1 cellular context compared by ENCODE assay signal in the genomic region with DNA sequence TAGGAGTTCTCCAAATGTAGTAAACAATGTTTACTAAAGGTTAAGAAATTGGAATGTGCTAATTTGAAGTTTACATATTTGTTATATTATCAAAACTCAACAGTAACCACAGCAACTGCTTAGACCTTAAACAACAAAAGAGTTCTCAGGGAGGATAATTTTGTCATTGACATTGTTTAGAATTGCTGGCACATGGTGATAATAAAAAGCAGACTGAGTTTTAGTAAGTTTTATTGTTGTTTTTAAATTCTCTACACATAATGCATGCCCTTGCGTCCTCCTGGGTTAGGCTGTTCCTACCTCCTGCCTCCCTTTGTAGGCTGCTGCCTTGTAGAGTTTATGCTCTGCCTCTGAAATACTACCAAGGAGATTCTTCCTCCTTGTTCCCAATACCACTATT.
TF ChIP-seq lines count a peak whose summit lies in the region.

No MANE protein-coding gene starts in this region.

TF ChIP-seq in HEK293, 187 proteins besides CTCF, POLR2A, EP300 and RAD21 (continued from another document):
- TF ChIP-seq, protein P1, sequence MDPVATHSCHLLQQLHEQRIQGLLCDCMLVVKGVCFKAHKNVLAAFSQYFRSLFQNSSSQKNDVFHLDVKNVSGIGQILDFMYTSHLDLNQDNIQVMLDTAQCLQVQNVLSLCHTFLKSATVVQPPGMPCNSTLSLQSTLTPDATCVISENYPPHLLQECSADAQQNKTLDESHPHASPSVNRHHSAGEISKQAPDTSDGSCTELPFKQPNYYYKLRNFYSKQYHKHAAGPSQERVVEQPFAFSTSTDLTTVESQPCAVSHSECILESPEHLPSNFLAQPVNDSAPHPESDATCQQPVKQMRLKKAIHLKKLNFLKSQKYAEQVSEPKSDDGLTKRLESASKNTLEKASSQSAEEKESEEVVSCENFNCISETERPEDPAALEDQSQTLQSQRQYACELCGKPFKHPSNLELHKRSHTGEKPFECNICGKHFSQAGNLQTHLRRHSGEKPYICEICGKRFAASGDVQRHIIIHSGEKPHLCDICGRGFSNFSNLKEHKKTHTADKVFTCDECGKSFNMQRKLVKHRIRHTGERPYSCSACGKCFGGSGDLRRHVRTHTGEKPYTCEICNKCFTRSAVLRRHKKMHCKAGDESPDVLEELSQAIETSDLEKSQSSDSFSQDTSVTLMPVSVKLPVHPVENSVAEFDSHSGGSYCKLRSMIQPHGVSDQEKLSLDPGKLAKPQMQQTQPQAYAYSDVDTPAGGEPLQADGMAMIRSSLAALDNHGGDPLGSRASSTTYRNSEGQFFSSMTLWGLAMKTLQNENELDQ (tag by site-specific recombination; IDR thresholded peaks at IDR 0.05; ENCODE audit: low read depth), result no peak
- no peak for TF ChIP-seq SP2 (tag by site-specific recombination; IDR thresholded peaks at IDR 0.05)
TF ChIP-seq in HEK293: peak in this region for 4.
